ENCODE assay signal across 17 cellular contexts in genomic region chr3:154244644-154245043, GRCh38.
DNase-seq lines count a peak whose midpoint lies in the region; ATAC-seq, FAIRE-seq and TF ChIP-seq lines count a peak whose summit lies in the region.
"Had no signal": no experiment of that assay in that cellular context is flagged by ENCODE, and none has a peak within 500 bp of the region (broad histone marks: within the 10 kb centered on the region; RNA-seq: fewer than 3 reads in every experiment).

No MANE protein-coding gene starts in this region.

- ATAC-seq in GM18873 (IDR thresholded peaks at IDR 0.05; ENCODE audit: low FRiP score, unreplicated experiment) = no peak
- ATAC-seq in GM18909 (IDR thresholded peaks at IDR 0.05; ENCODE audit: poor library complexity, unreplicated experiment) = no peak
- ATAC-seq: stimulated activated naive CD8-positive, alpha-beta T cell treated with anti-CD3 and anti-CD28 coated beads, Interleukin-15, amount 100 ng/mL, for 72 hours had no signal

- H3K36me3 ChIP-seq in kidney (ENCODE audit: control insufficient read depth in 1 of 2, insufficient read depth in 2 of 2, low read length in 2 of 2) = no peaks in the 10 kb centered on the region

- DNase-seq in AG10803 (ENCODE audit: low read depth) = peak; percentile 40
- peak; percentile 53 for DNase-seq in M059J (ENCODE audit: low read depth)
- DNase-seq in cardiac fibroblast (ENCODE audit: low read depth in 2 of 2) = peak; percentile 73 to 78
- DNase-seq in kidney = no peak
- no peak for DNase-seq in cortex of kidney (lab: John Stamatoyannopoulos, UW)
- no peak for DNase-seq in activated CD4-positive, CD25-positive, alpha-beta regulatory T cell treated with anti-CD3 and anti-CD28 coated beads, Interleukin-2, amount 50 U/mL, for 72 hours
- DNase-seq: activated CD4-positive, alpha-beta T cell treated with anti-CD3 and anti-CD28 coated beads for 48 hours; activated naive CD8-positive, alpha-beta T cell treated with anti-CD3 and anti-CD28 coated beads, Interleukin-2, amount 10 ng/mL, durations not matched to agents 7 days and 5 days; foreskin melanocyte; NCI-H2081 treated with DMSO at 0.1 percent for 48 hours; NCI-H748 treated with DMSO at 0.1 percent for 48 hours; occipital lobe; stimulated activated naive CD8-positive, alpha-beta T cell treated with anti-CD3 and anti-CD28 coated beads, Interleukin-15, amount 100 ng/mL, for 72 hours had no signal

- no peaks in the 10 kb centered on the region for H3K9me3 ChIP-seq in kidney (ENCODE audit: control insufficient read depth in 1 of 2, low read length in 2 of 2)

- TF ChIP-seq CTCF in AG10803 (conservative IDR thresholded peaks at IDR 0.05; ENCODE audit: low read length) (no peak), cardiac fibroblast (IDR thresholded peaks at IDR 0.05; ENCODE audit: low read depth, low read length) (no peak), kidney (IDR thresholded peaks at IDR 0.05; ENCODE audit: borderline replicate concordance, extremely low read depth, insufficient read depth) (no peak)

- H3K27ac ChIP-seq in kidney (ENCODE audit: low read depth in 2 of 2, low read length in 2 of 2) = no peak overlapping the region

- H3K4me1 ChIP-seq in kidney (ENCODE audit: control insufficient read depth in 1 of 2, insufficient read depth in 1 of 2, low read depth in 1 of 2, low read length in 2 of 2) = peaks cover 0 to 2% of the 10 kb centered on the region in 2 donors

- H3K9ac ChIP-seq in kidney (ENCODE audit: low read length in 2 of 2) = no peak overlapping the region

- intact Hi-C loops in kidney (cut with DNase I) = no loop called here

- H3K4me3 ChIP-seq in AG10803 (ENCODE audit: low read length) (no peak overlapping the region), cardiac fibroblast (replicated peaks in 1 of 2; ENCODE audit: low read depth in 2 of 2, low read length in 2 of 2) (no peak overlapping the region), kidney (ENCODE audit: low read length in 2 of 2) (no peak overlapping the region)
- H3K4me3 ChIP-seq: coronary artery, smooth muscle cell had no signal

- peak; percentile 55 for FAIRE-seq in kidney (lab: Jason Lieb, UNC)

Comparison
In these comparisons a context has a peak if more than half of its experiments do, and no peak if none do; other contexts are left out.
1. DNase-seq: peak in AG10803 (single experiment), M059J (single experiment) and cardiac fibroblast (2 of 2); none in kidney (single experiment), cortex of kidney (single experiment) and activated CD4-positive, CD25-positive, alpha-beta regulatory T cell treated with anti-CD3 and anti-CD28 coated beads, Interleukin-2, amount 50 U/mL, for 72 hours (single experiment).